Comparison of ENCODE assay signal across 8 cellular contexts in the genomic region with DNA sequence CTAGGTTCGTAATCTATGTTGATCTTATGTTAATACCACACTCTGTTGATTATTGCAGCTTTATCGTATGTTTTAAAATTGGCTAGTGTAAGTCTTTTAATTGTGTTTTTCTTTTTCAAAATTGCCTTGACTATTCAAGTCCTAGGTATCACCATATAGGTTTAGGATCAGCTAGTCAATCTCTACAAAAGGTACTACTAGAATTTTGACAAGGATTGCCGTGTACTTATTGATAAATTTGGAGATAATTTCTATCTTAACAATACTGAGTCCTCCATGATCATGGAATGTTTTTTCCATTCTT.
DNase-seq lines count a peak whose midpoint lies in the region; ATAC-seq and TF ChIP-seq lines count a peak whose summit lies in the region.

No MANE protein-coding gene starts in this region.

- peak overlapping the region; percentile 43 for H3K4me3 ChIP-seq in astrocyte of the spinal cord (ENCODE audit: low read depth, low read length)
- no peak overlapping the region for H3K4me3 ChIP-seq in mesendoderm (ENCODE audit: low read length)
- peak overlapping the region; percentile 29 to 63 (median 52) for H3K4me3 ChIP-seq in tibial nerve

- no peaks in the 10 kb centered on the region for H3K9me3 Mint-ChIP-seq in activated naive CD4-positive, alpha-beta T cell treated with anti-CD3 and anti-CD28 coated beads, Interleukin-2, amount 10 ng/mL, durations not matched to agents 7 days and 5 days

- H3K4me1 ChIP-seq in mesendoderm (ENCODE audit: control insufficient read depth, low read depth, low read length) (no peaks in the 10 kb centered on the region), tibial nerve (peaks cover 0 to 10% (median 0%) of the 10 kb centered on the region in 4 donors)

- in situ Hi-C loops in astrocyte of the spinal cord (cut with HindIII; ENCODE audit: low sequenced_read_pairs): no loop called here

- CTCF ChIA-PET in activated naive CD4-positive, alpha-beta T cell treated with anti-CD3 and anti-CD28 coated beads, Interleukin-2, amount 10 ng/mL, durations not matched to agents 7 days and 5 days (lab: Charles Lee): interaction anchor here (1.0 kb wide), 1 partner anchor 53 kb away, joined by 5 read pairs; no protein-coding TSS in a partner anchor

- H3K9me3 ChIP-seq in tibial nerve: peaks cover 0 to 6% (median 0%) of the 10 kb centered on the region in 4 donors

- H3K27ac ChIP-seq in mesendoderm (ENCODE audit: low read depth, low read length) (peak overlapping the region; percentile 93), tibial nerve (peak overlapping the region in 1 of 4 donors; percentile 64)

- WGBS in mesendoderm (ENCODE audit: extremely low coverage, insufficient coverage, low lambda C conversion rate): no CpG with 5 or more reads among the region's 3 CpGs
- 48 to 49% methylated on average over 3 of the region's 3 CpGs for WGBS in tibial nerve, 2 donors

- H4K8ac ChIP-seq in mesendoderm (ENCODE audit: low read depth, low read length): no peak overlapping the region

- no peak overlapping the region for H3K27ac Mint-ChIP-seq in activated naive CD4-positive, alpha-beta T cell treated with anti-CD3 and anti-CD28 coated beads, Interleukin-2, amount 10 ng/mL, durations not matched to agents 7 days and 5 days

- peak overlapping the region; percentile 84 for H3K56ac ChIP-seq in mesendoderm (ENCODE audit: low read length)

- no peak overlapping the region for H4K5ac ChIP-seq in mesendoderm (ENCODE audit: low read length)

- peak overlapping the region; percentile 81 for H3K4me3 Mint-ChIP-seq in activated naive CD4-positive, alpha-beta T cell treated with anti-CD3 and anti-CD28 coated beads, Interleukin-2, amount 10 ng/mL, durations not matched to agents 7 days and 5 days

- TF ChIP-seq POLR2A in tibial nerve (IDR thresholded peaks at IDR 0.05): no peak

- TF ChIP-seq EP300 in tibial nerve (IDR thresholded peaks at IDR 0.05): no peak

- H3K36me3 ChIP-seq in mesendoderm (ENCODE audit: control insufficient read depth, insufficient read depth, low read length) (no peaks in the 10 kb centered on the region), tibial nerve (no peaks in the 10 kb centered on the region)

- peak overlapping the region; percentile 43 for H3K9ac ChIP-seq in mesendoderm (ENCODE audit: low read length)

- H3K4me2 ChIP-seq in mesendoderm (ENCODE audit: low read length): no peak overlapping the region

- no peak for TF ChIP-seq CTCF in astrocyte of the spinal cord (IDR thresholded peaks at IDR 0.05; ENCODE audit: low read depth, low read length)
- no peak for TF ChIP-seq CTCF in tibial nerve (IDR thresholded peaks at IDR 0.05)
- no peak for TF ChIP-seq CTCF in omental fat pad (IDR thresholded peaks at IDR 0.05)

- H3K27me3 ChIP-seq in mesendoderm (ENCODE audit: insufficient read depth, low read length, poor library complexity): no peaks in the 10 kb centered on the region
- peaks cover 0 to 6% of the 10 kb centered on the region in 2 donors for H3K27me3 ChIP-seq in tibial nerve

- peak overlapping the region; percentile 92 for H3K18ac ChIP-seq in mesendoderm (ENCODE audit: low read length)

- DNase-seq in activated naive CD4-positive, alpha-beta T cell treated with anti-CD3 and anti-CD28 coated beads, Interleukin-2, amount 10 ng/mL, durations not matched to agents 7 days and 5 days: no peak
- no peak for DNase-seq in activated naive CD4-positive, alpha-beta T cell treated with anti-CD3 and anti-CD28 coated beads, Interleukin-2, amount 50 U/mL, for 16 hours
- DNase-seq in astrocyte of the spinal cord (ENCODE audit: low read depth, low spot score) (no peak), mesendoderm (no peak), tibial nerve (ENCODE audit: low spot score in 2 of 2) (no peak), omental fat pad (ENCODE audit: low spot score) (no peak)
- DNase-seq in activated CD4-positive, alpha-beta T cell treated with anti-CD3 and anti-CD28 coated beads for 48 hours: no peak

- no peak overlapping the region for H2BK120ac ChIP-seq in mesendoderm (ENCODE audit: low read depth, low read length)

- H2AK5ac ChIP-seq in mesendoderm (ENCODE audit: low read length): no peak overlapping the region

- H3K23ac ChIP-seq in mesendoderm (ENCODE audit: low read length): no peak overlapping the region

- ATAC-seq in GM19452 (IDR thresholded peaks at IDR 0.05; ENCODE audit: unreplicated experiment) (no peak), omental fat pad (ENCODE audit: low FRiP score) (no peak)

- H3K4me1 Mint-ChIP-seq in activated naive CD4-positive, alpha-beta T cell treated with anti-CD3 and anti-CD28 coated beads, Interleukin-2, amount 10 ng/mL, durations not matched to agents 7 days and 5 days: peaks cover 6% of the 10 kb centered on the region

- H3K4ac ChIP-seq in mesendoderm (ENCODE audit: low read depth, low read length): no peak overlapping the region

- H2BK15ac ChIP-seq in mesendoderm (replicated peaks; ENCODE audit: low read depth): no peak overlapping the region

- no peak overlapping the region for H2BK5ac ChIP-seq in mesendoderm (ENCODE audit: low read length)

- H3K79me2 ChIP-seq in mesendoderm (ENCODE audit: control insufficient read depth, insufficient read depth, low read length): no peaks in the 10 kb centered on the region

- no peaks in the 10 kb centered on the region for H3K79me1 ChIP-seq in mesendoderm (ENCODE audit: low read length)

- H3K27me3 Mint-ChIP-seq in activated naive CD4-positive, alpha-beta T cell treated with anti-CD3 and anti-CD28 coated beads, Interleukin-2, amount 10 ng/mL, durations not matched to agents 7 days and 5 days: peaks cover 66% of the 10 kb centered on the region

- no peaks in the 10 kb centered on the region for H3K36me3 Mint-ChIP-seq in activated naive CD4-positive, alpha-beta T cell treated with anti-CD3 and anti-CD28 coated beads, Interleukin-2, amount 10 ng/mL, durations not matched to agents 7 days and 5 days
